8 cellular contexts compared by ENCODE assay signal in genomic region chr15:69883306-69883705, GRCh38.
"Had no signal": no experiment of that assay in that cellular context is flagged by ENCODE, and none has a peak within 500 bp of the region (broad histone marks: within the 10 kb centered on the region; RNA-seq: fewer than 3 reads in every experiment).

No MANE protein-coding gene starts in this region.

- H3K4me3 ChIP-seq: GM23248 had no signal

- H3K27ac ChIP-seq: GM23248, HL-60, KMS-11 had no signal

- H2AFZ ChIP-seq: GM23248 had no signal

- DNase-seq: GM23248, GOT3, H7, HCEC 1CT, KBM-7 had no signal

- ATAC-seq: HepG2 had no signal

- H3K9ac ChIP-seq: GM23248, KMS-11 had no signal

- FAIRE-seq: HepG2 had no signal

- H3K4me2 ChIP-seq: KMS-11 had no signal
